ENCODE assay signal across 18 cellular contexts in the genomic region with DNA sequence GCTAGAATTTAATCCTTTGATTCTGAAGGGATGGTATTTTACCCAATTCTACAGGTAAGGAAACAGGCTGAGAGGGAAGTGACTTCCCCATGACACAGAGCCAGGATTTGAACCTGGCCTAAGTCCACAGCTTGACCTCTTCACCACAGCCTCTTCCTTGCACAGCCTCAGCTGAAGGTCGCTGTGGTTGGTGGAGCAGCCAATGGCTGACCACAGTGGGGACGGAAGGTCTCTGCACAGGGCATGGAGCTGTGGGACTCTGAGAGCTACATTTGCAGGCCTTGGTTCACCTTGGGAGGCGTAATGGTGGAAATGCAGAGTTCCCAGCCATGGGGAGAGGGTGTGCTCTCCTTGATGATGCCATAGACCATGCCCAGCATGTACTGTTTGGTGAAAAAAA.
DNase-seq lines count a peak whose midpoint lies in the region; ATAC-seq, FAIRE-seq and TF ChIP-seq lines count a peak whose summit lies in the region.
"Had no signal": no experiment of that assay in that cellular context is flagged by ENCODE, and none has a peak within 500 bp of the region (broad histone marks: within the 10 kb centered on the region; RNA-seq: fewer than 3 reads in every experiment).

No MANE protein-coding gene starts in this region.

- H2BK20ac ChIP-seq in H1 (ENCODE audit: low read length): peak overlapping the region; percentile 24; the same call in 1 of the 2 replicates

- peak overlapping the region; percentile 69 for H4K91ac ChIP-seq in H1 (replicated peaks; ENCODE audit: insufficient read length, low read length)

- no peak overlapping the region for H3K18ac ChIP-seq in H1 (ENCODE audit: extremely low read depth, low read length)

- TF ChIP-seq CTCF in HCT116 (IDR thresholded peaks at IDR 0.05 in 2 of 3, conservative IDR thresholded peaks at IDR 0.05 in 1 of 3; ENCODE audit: borderline replicate concordance in 1 of 3, insufficient read depth in 1 of 3, low read depth in 2 of 3, low read length in 2 of 3) (no peak), MM.1S (IDR thresholded peaks at IDR 0.05; ENCODE audit: low read length) (no peak), H1 (IDR thresholded peaks at IDR 0.05; ENCODE audit: control extremely low read depth in 1 of 3, insufficient read depth in 1 of 3, low read depth in 1 of 3, low read length in 3 of 3) (no peak), osteoblast (IDR thresholded peaks at IDR 0.05; ENCODE audit: extremely low read depth, low read depth, low read length) (no peak)

- H3K27me3 ChIP-seq in HCT116 (ENCODE audit: insufficient read depth, low read length): no peaks in the 10 kb centered on the region
- H3K27me3 ChIP-seq in MM.1S (replicated peaks; ENCODE audit: insufficient read depth, low read length): no peaks in the 10 kb centered on the region
- no peaks in the 10 kb centered on the region for H3K27me3 ChIP-seq in H1 (replicated peaks in 1 of 4; ENCODE audit: control insufficient read depth in 3 of 4, extremely low read depth in 1 of 4, insufficient read depth in 3 of 4, low read length in 3 of 4)
- no peaks in the 10 kb centered on the region for H3K27me3 ChIP-seq in osteoblast (ENCODE audit: insufficient read depth, low read length)

- peak overlapping the region; percentile 30 for H3K4ac ChIP-seq in H1 (replicated peaks; ENCODE audit: insufficient read length, low read depth, low read length)

- H3K9ac ChIP-seq in HCT116 (ENCODE audit: low read length) (no peak overlapping the region), MM.1S (ENCODE audit: low read length) (no peak overlapping the region), H1 (replicated peaks in 1 of 4; ENCODE audit: extremely low read depth in 1 of 4, low read depth in 3 of 4, low read length in 3 of 4) (no peak overlapping the region)

- no peaks in the 10 kb centered on the region for H3K36me3 ChIP-seq in HCT116 (ENCODE audit: control insufficient read depth in 1 of 2, insufficient read depth in 2 of 2, low read length in 2 of 2)
- H3K36me3 ChIP-seq in MM.1S (replicated peaks; ENCODE audit: insufficient read depth, low read length): no peaks in the 10 kb centered on the region
- no peaks in the 10 kb centered on the region for H3K36me3 ChIP-seq in H1 (ENCODE audit: control insufficient read depth in 2 of 4, insufficient read depth in 4 of 4, low read length in 3 of 4)
- no peaks in the 10 kb centered on the region for H3K36me3 ChIP-seq in osteoblast (ENCODE audit: insufficient read depth, low read length)

- H2BK5ac ChIP-seq in H1 (ENCODE audit: low read depth, low read length): peak overlapping the region; percentile 49; the same call in 1 of the 2 replicates

- RAD21 ChIA-PET in HCT116 (lab: Charles Lee; ENCODE audit: low non-redundant PET in 1 of 2, low total read pairs in 2 of 2, uncharacterized antibody in 2 of 2, unreplicated experiment in 2 of 2): no interaction called here

- no peaks in the 10 kb centered on the region for H3K9me3 ChIP-seq in HCT116 (ENCODE audit: control insufficient read depth in 1 of 2, insufficient read depth in 1 of 2, low read depth in 1 of 2, low read length in 2 of 2)
- H3K9me3 ChIP-seq in MM.1S (replicated peaks; ENCODE audit: insufficient read depth, low read length): no peaks in the 10 kb centered on the region
- H3K9me3 ChIP-seq in H1 (ENCODE audit: insufficient read depth in 2 of 2, low read depth in 1 of 2, low read length in 1 of 2): no peaks in the 10 kb centered on the region
- no peaks in the 10 kb centered on the region for H3K9me3 ChIP-seq in osteoblast (ENCODE audit: low read depth, low read length)
- H3K9me3 ChIP-seq: A549 had no signal

- no peak for FAIRE-seq in H1 (lab: Jason Lieb, UNC)
- FAIRE-seq: A549, D721Med, GM18507 had no signal

- ATAC-seq in HCT116: no peak
- no peak for ATAC-seq in HG03045 (IDR thresholded peaks at IDR 0.05; ENCODE audit: unreplicated experiment)
- no peak for ATAC-seq in HG03521 (IDR thresholded peaks at IDR 0.05; ENCODE audit: unreplicated experiment)

- intact Hi-C loops in HCT116 (cut with micrococcal nuclease): no loop called here

- WGBS in H1 (ENCODE audit: extremely low coverage in 1 of 2, insufficient coverage in 1 of 2, insufficient read length in 1 of 2, insufficient replicate concordance in 2 of 2, low coverage in 1 of 2, low lambda C conversion rate in 2 of 2, missing lambda C conversion rate in 1 of 2), 2 experiments: 92% methylated on average over 3 of the region's 3 CpGs; no CpG with 5 or more reads in 1 of the 2 experiments

- no peak overlapping the region for H3K14ac ChIP-seq in H1 (ENCODE audit: insufficient read length)

- H3K79me2 ChIP-seq in HCT116 (ENCODE audit: insufficient read depth, low read length): no peaks in the 10 kb centered on the region
- H3K79me2 ChIP-seq in MM.1S (ENCODE audit: low read length): no peaks in the 10 kb centered on the region
- H3K79me2 ChIP-seq in H1 (ENCODE audit: control insufficient read depth in 1 of 2, insufficient read depth in 2 of 2, low read length in 2 of 2): no peaks in the 10 kb centered on the region
- no peaks in the 10 kb centered on the region for H3K79me2 ChIP-seq in osteoblast (ENCODE audit: insufficient read depth, low read length)

- peaks cover 22% of the 10 kb centered on the region for H3F3A ChIP-seq in MM.1S (ENCODE audit: insufficient read depth, low read length)

- H2AK5ac ChIP-seq in H1 (ENCODE audit: low read depth, low read length): no peak overlapping the region

- DNase-seq in HCT116 (ENCODE audit: low read depth, low spot score) (no peak), MM.1S (no peak), H1 (ENCODE audit: low read depth in 1 of 2, low spot score in 2 of 2) (no peak), osteoblast (ENCODE audit: insufficient read length, low spot score, missing footprints) (peak; percentile 51), inferior parietal cortex (ENCODE audit: extremely low spot score) (no peak), occipital lobe (lab: John Stamatoyannopoulos, UW) (no peak)
- DNase-seq: DMS53, GDM1, NCI-H1092 treated with DMSO at 0.1 percent for 48 hours, NCI-H1436 treated with DMSO at 0.1 percent for 48 hours, NCI-H1930, SIG-M5 had no signal

- H2BK12ac ChIP-seq in H1 (ENCODE audit: low read depth, low read length): peak overlapping the region; percentile 51; the same call in 1 of the 2 replicates

- no peaks in the 10 kb centered on the region for H4K20me1 ChIP-seq in HCT116 (ENCODE audit: insufficient read depth)
- H4K20me1 ChIP-seq in MM.1S (ENCODE audit: insufficient read depth, low read length): no peaks in the 10 kb centered on the region
- no peaks in the 10 kb centered on the region for H4K20me1 ChIP-seq in H1 (replicated peaks in 1 of 2; ENCODE audit: control insufficient read depth in 1 of 2, insufficient read depth in 2 of 2, low read length in 2 of 2)
- no peaks in the 10 kb centered on the region for H4K20me1 ChIP-seq in osteoblast (ENCODE audit: insufficient read depth, low read length)

- no peaks in the 10 kb centered on the region for H3K79me1 ChIP-seq in H1 (ENCODE audit: low read depth, low read length)

- no peak overlapping the region for H3K56ac ChIP-seq in H1 (replicated peaks; ENCODE audit: insufficient read length, low read depth, low read length)

- H3K4me1 ChIP-seq in HCT116 (ENCODE audit: control insufficient read depth in 1 of 2, insufficient read depth in 2 of 2, low read length in 2 of 2) (peaks cover 37 to 41% of the 10 kb centered on the region in 2 experiments), MM.1S (ENCODE audit: low read length) (peaks cover 22% of the 10 kb centered on the region), H1 (replicated peaks in 1 of 4; ENCODE audit: control insufficient read depth in 3 of 4, insufficient read depth in 4 of 4, low read length in 3 of 4) (peaks cover 0 to 12% (median 7%) of the 10 kb centered on the region in 4 experiments; a peak in 4 of 7 replicates), osteoblast (ENCODE audit: insufficient read depth, low read length) (peaks cover 31% of the 10 kb centered on the region)

- CTCF ChIA-PET in HCT116 (lab: Charles Lee) (no interaction called here), H1 (lab: Charles Lee; ENCODE audit: partially characterized antibody) (interaction anchor here (0.7 kb wide), 2 partner anchors 20 to 93 kb away, joined by 3 to 4 read pairs; no protein-coding TSS in a partner anchor)

- no TSS peak for BruUV-seq in HCT116 (replicated peaks; lab: Mats Ljungman, UMichigan)

- H2BK15ac ChIP-seq in H1 (ENCODE audit: low read length): peak overlapping the region; percentile 21; the same call in 1 of the 2 replicates

- H4K8ac ChIP-seq in H1 (ENCODE audit: extremely low read depth, insufficient read depth, low read length): peak overlapping the region; percentile 71; the same call in 1 of the 2 replicates

- H3K9me2 ChIP-seq in HCT116 (ENCODE audit: insufficient read depth): no peaks in the 10 kb centered on the region
- no peaks in the 10 kb centered on the region for H3K9me2 ChIP-seq in MM.1S (replicated peaks; ENCODE audit: insufficient read depth, low read length)

- TF ChIP-seq RAD21 in HCT116 (IDR thresholded peaks at IDR 0.05; ENCODE audit: low read depth) (no peak), H1 (IDR thresholded peaks at IDR 0.05 in 1 of 2, conservative IDR thresholded peaks at IDR 0.05 in 1 of 2; ENCODE audit: low read depth in 2 of 2, low read length in 2 of 2) (no peak)

- H3K4me2 ChIP-seq in HCT116 (ENCODE audit: low read length): peak overlapping the region; percentile 24; the same call in 1 of the 2 replicates
- no peak overlapping the region for H3K4me2 ChIP-seq in MM.1S (ENCODE audit: low read depth, low read length)
- no peak overlapping the region for H3K4me2 ChIP-seq in H1 (ENCODE audit: insufficient read depth in 1 of 2, low read depth in 2 of 2, low read length in 2 of 2)
- peak overlapping the region; percentile 26 for H3K4me2 ChIP-seq in osteoblast (ENCODE audit: insufficient read depth, low read length)

- TF ChIP-seq EP300 in H1 (IDR thresholded peaks at IDR 0.05; ENCODE audit: borderline replicate concordance in 1 of 2, low read depth in 2 of 2, low read length in 2 of 2): no peak

- POLR2A ChIA-PET in HCT116 (lab: Charles Lee) (no interaction called here), H1 (lab: Charles Lee; ENCODE audit: partially characterized antibody) (no interaction called here)

- peak overlapping the region; percentile 14; the same call in 1 of the 2 replicates for H3K27ac ChIP-seq in HCT116 (ENCODE audit: low read depth, low read length)
- H3K27ac ChIP-seq in MM.1S (ENCODE audit: low read length): no peak overlapping the region
- no peak overlapping the region for H3K27ac ChIP-seq in H1 (ENCODE audit: low read depth, low read length)
- H3K27ac ChIP-seq in osteoblast (ENCODE audit: low read depth, low read length): peak overlapping the region; percentile 12
- H3K27ac ChIP-seq: RWPE1 had no signal

- no peak overlapping the region for H3K23ac ChIP-seq in H1 (ENCODE audit: insufficient read length)

- no peaks in the 10 kb centered on the region for H3K23me2 ChIP-seq in H1 (ENCODE audit: low read depth, low read length)

- H3K4me3 ChIP-seq in HCT116 (replicated peaks in 1 of 2; ENCODE audit: low read depth in 1 of 2, low read length in 2 of 2): no peak overlapping the region
- no peak overlapping the region for H3K4me3 ChIP-seq in MM.1S (ENCODE audit: low read length)
- no peak overlapping the region for H3K4me3 ChIP-seq in H1 (ENCODE audit: extremely low read depth in 1 of 4, insufficient read depth in 2 of 4, low read depth in 3 of 4, low read length in 4 of 4)
- H3K4me3 ChIP-seq in osteoblast (ENCODE audit: insufficient read depth, low read length): no peak overlapping the region
- H3K4me3 ChIP-seq: A549 had no signal

- TF ChIP-seq POLR2A in HCT116 (IDR thresholded peaks at IDR 0.05; ENCODE audit: borderline replicate concordance, extremely low read depth, insufficient read depth, insufficient read length) (no peak), H1 (IDR thresholded peaks at IDR 0.05; ENCODE audit: control extremely low read depth in 1 of 2, low read depth in 2 of 2, low read length in 2 of 2) (no peak)

- peak overlapping the region; percentile 76 for H2BK120ac ChIP-seq in H1 (replicated peaks; ENCODE audit: low read depth, low read length)

- peak overlapping the region; percentile 31 for H4K5ac ChIP-seq in H1 (ENCODE audit: insufficient read length, low read depth, low read length)

- H2AFZ ChIP-seq in HCT116 (ENCODE audit: low read depth, low read length, poor library complexity, severe bottlenecking) (no peak overlapping the region), MM.1S (ENCODE audit: low read length) (peak overlapping the region; percentile 77; the same call in 1 of the 2 replicates), H1 (ENCODE audit: low read length) (peak overlapping the region; percentile 89; the same call in 1 of the 2 replicates), osteoblast (ENCODE audit: low read length) (peak overlapping the region; percentile 83)

Comparison
In these comparisons a context has a peak if more than half of its experiments do, and no peak if none do; other contexts are left out.
1. H3K27ac ChIP-seq: peak in HCT116 (single experiment) and osteoblast (single experiment); none in MM.1S (single experiment) and H1 (single experiment).
2. H3K4me2 ChIP-seq: peak in HCT116 (single experiment) and osteoblast (single experiment); none in MM.1S (single experiment) and H1 (0 of 2).